8 cellular contexts compared by ENCODE assay signal in the genomic region with DNA sequence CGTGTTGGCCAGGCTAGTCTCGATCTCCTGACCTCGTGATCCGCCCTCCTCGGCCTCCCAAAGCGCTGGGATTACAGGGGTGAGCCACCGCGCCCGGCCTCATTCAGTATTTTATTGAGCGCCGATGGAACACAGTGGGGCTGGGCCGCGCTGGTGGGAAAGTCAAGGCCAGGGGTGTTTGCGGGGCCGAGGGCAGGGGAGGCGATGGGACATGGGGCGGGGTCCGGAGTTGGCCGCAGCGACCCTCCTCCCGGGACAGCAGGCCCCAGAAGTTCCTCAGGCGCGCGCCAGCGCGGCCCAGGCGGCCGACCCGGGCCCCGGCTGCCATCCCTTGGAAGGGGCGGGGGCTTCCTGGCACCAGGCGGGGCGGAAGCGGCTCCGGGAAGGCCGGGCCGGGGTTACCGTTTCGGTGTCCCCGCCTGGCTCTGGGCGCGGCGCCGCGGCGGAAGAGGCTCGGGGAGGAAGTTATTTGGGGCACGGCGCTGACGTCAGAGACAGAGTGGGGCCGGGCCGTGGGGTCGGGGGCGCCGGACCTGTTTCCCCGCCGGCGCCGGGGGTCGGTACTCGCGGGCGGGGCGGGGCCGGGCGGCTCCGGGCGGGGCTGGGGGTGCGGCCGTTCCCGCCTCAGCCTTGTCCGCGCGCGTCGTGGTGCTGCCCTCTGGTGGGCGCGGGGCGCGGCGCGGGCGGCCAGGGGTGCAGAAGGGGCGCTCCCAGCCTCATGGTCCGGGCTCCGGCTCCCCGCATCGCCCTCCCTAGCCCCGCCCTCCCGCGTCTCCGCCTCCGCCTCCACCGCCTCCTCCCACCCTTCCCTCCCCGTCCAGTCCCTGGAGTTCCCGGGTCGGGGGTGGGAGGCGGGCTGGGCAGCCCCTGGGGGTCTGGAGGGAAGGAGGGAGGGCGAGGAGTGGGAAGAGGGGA. TPM values are rescaled to one million over a fixed set of nuclear protein-coding genes. Genes with fewer than 3 reads are reported as not detected.
A peak's percentile ranks its signal among the peaks of the same experiment; 100 is the strongest.
DNase-seq lines count a peak whose midpoint lies in the region; ATAC-seq, FAIRE-seq and TF ChIP-seq lines count a peak whose summit lies in the region.

No MANE protein-coding gene starts in this region.

- H3K9me3 ChIP-seq in kidney (ENCODE audit: control insufficient read depth in 1 of 2, low read length in 2 of 2) = no peaks in the 10 kb centered on the region

- no peak for FAIRE-seq in kidney (lab: Jason Lieb, UNC)

- H3K9me3 Mint-ChIP-seq in WTC11 = no peaks in the 10 kb centered on the region

- H3K4me3 ChIP-seq in AG04449 (ENCODE audit: low read depth, low read length) (peak overlapping the region; percentile 64), kidney (ENCODE audit: low read length in 2 of 2) (peak overlapping the region; percentile 18 to 49)

- no peaks in the 10 kb centered on the region for H3K36me3 ChIP-seq in kidney (ENCODE audit: control insufficient read depth in 1 of 2, insufficient read depth in 2 of 2, low read length in 2 of 2)

- TF ChIP-seq CTCF in AG04449 (IDR thresholded peaks at IDR 0.05; ENCODE audit: insufficient read depth, low read length, missing control alignments) (peak; percentile 61), WTC11 (IDR thresholded peaks at IDR 0.05) (peak; percentile 82), kidney (IDR thresholded peaks at IDR 0.05; ENCODE audit: borderline replicate concordance, extremely low read depth, insufficient read depth) (peak; percentile 83)

- POLR2A ChIA-PET in AG04449 (lab: Yijun Ruan, JAX) = interaction anchor here (0.7 kb wide), 1 partner anchor 39 kb away, joined by 3 read pairs; a partner anchor contains a TSS
- POLR2A ChIA-PET in WTC11 (lab: Charles Lee) = no interaction called here

- peak overlapping the region; percentile 80 for H3K4me3 Mint-ChIP-seq in WTC11

- peaks cover 3% of the 10 kb centered on the region; the same call in 1 of the 2 replicates for H3K4me1 Mint-ChIP-seq in WTC11

- peak overlapping the region; percentile 74; the same call in 1 of the 2 replicates for H3K27ac Mint-ChIP-seq in WTC11

- H3K27me3 Mint-ChIP-seq in WTC11 (ENCODE audit: low read depth) = no peaks in the 10 kb centered on the region; the same call in 1 of the 2 replicates

- intact Hi-C loops in kidney (cut with DNase I) = no loop called here

- ATAC-seq in GM18858 (IDR thresholded peaks at IDR 0.05; ENCODE audit: unreplicated experiment) (peak; percentile 55), HG03066 (IDR thresholded peaks at IDR 0.05; ENCODE audit: low read depth, unreplicated experiment) (peak; percentile 59), WTC11 (peak; percentile 87)

- peak overlapping the region in 1 of 2 donors; percentile 26 for H3K9ac ChIP-seq in kidney (ENCODE audit: low read length in 2 of 2)

- H3K4me1 ChIP-seq in kidney (ENCODE audit: control insufficient read depth in 1 of 2, insufficient read depth in 1 of 2, low read depth in 1 of 2, low read length in 2 of 2) = peaks cover 0 to 4% of the 10 kb centered on the region in 2 donors

- no peaks in the 10 kb centered on the region for H3K36me3 Mint-ChIP-seq in WTC11

- DNase-seq in AG04449 (ENCODE audit: low read depth, low spot score) (peak; percentile 2), NCI-H2171 (lab: John Stamatoyannopoulos, UW) (peak; percentile 95), WTC11 (ENCODE audit: low spot score) (peak; percentile 91), caudate nucleus (lab: John Stamatoyannopoulos, UW) (peak in 50 of 61 donors; percentile 7 to 83 (median 44)), kidney (peak; percentile 96)
- DNase-seq in stimulated activated CD4-positive, alpha-beta T cell treated with anti-CD3 and anti-CD28 coated beads, Interleukin-15, amount 100 ng/mL, for 48 hours (ENCODE audit: low read depth in 2 of 2) = peak; percentile 87

- CTCF ChIA-PET in AG04449 (lab: Yijun Ruan, JAX) (interaction anchor here (0.8 to 1.5 kb wide), 4 partner anchors 8 to 199 kb away, joined by 3 to 6 read pairs (median 4); no protein-coding TSS in a partner anchor), WTC11 (lab: Charles Lee) (interaction anchor here (0.7 to 1.1 kb wide), 2 partner anchors 58 to 117 kb away, joined by 3 to 4 read pairs; no protein-coding TSS in a partner anchor)

- H3K27ac ChIP-seq in caudate nucleus (ENCODE audit: low read depth, low read length) = no peak overlapping the region
- H3K27ac ChIP-seq in kidney (ENCODE audit: low read depth in 2 of 2, low read length in 2 of 2) = peak overlapping the region in 1 of 2 donors; percentile 37

TF ChIP-seq in WTC11, 78 proteins besides CTCF, POLR2A, EP300 and RAD21 (continues in another document):
- TF ChIP-seq ZNF232 (CRISPR knock-in tag; IDR thresholded peaks at IDR 0.05) = no peak
- TF ChIP-seq, protein P1, sequence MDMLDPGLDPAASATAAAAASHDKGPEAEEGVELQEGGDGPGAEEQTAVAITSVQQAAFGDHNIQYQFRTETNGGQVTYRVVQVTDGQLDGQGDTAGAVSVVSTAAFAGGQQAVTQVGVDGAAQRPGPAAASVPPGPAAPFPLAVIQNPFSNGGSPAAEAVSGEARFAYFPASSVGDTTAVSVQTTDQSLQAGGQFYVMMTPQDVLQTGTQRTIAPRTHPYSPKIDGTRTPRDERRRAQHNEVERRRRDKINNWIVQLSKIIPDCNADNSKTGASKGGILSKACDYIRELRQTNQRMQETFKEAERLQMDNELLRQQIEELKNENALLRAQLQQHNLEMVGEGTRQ (CRISPR knock-in tag; IDR thresholded peaks at IDR 0.05) = peak; percentile 26; the same call in 1 of the 2 replicates
- TF ChIP-seq GTF2I (CRISPR knock-in tag; conservative IDR thresholded peaks at IDR 0.05) = no peak
- TF ChIP-seq TEAD4 (CRISPR knock-in tag; IDR thresholded peaks at IDR 0.05) = no peak
- TF ChIP-seq NFE2L1 (CRISPR knock-in tag; IDR thresholded peaks at IDR 0.05) = no peak
- peak; percentile 67; the same call in 1 of the 2 replicates for TF ChIP-seq FOXP1 (CRISPR knock-in tag; IDR thresholded peaks at IDR 0.05; ENCODE audit: borderline replicate concordance)
- TF ChIP-seq, protein P2, sequence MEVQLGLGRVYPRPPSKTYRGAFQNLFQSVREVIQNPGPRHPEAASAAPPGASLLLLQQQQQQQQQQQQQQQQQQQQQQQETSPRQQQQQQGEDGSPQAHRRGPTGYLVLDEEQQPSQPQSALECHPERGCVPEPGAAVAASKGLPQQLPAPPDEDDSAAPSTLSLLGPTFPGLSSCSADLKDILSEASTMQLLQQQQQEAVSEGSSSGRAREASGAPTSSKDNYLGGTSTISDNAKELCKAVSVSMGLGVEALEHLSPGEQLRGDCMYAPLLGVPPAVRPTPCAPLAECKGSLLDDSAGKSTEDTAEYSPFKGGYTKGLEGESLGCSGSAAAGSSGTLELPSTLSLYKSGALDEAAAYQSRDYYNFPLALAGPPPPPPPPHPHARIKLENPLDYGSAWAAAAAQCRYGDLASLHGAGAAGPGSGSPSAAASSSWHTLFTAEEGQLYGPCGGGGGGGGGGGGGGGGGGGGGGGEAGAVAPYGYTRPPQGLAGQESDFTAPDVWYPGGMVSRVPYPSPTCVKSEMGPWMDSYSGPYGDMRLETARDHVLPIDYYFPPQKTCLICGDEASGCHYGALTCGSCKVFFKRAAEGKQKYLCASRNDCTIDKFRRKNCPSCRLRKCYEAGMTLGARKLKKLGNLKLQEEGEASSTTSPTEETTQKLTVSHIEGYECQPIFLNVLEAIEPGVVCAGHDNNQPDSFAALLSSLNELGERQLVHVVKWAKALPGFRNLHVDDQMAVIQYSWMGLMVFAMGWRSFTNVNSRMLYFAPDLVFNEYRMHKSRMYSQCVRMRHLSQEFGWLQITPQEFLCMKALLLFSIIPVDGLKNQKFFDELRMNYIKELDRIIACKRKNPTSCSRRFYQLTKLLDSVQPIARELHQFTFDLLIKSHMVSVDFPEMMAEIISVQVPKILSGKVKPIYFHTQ (CRISPR knock-in tag; IDR thresholded peaks at IDR 0.05) = no peak
- TF ChIP-seq GABPB1 (CRISPR knock-in tag; IDR thresholded peaks at IDR 0.05) = peak; percentile 86
- TF ChIP-seq ZNF121 (CRISPR knock-in tag; IDR thresholded peaks at IDR 0.05) = no peak
- TF ChIP-seq, protein P3, sequence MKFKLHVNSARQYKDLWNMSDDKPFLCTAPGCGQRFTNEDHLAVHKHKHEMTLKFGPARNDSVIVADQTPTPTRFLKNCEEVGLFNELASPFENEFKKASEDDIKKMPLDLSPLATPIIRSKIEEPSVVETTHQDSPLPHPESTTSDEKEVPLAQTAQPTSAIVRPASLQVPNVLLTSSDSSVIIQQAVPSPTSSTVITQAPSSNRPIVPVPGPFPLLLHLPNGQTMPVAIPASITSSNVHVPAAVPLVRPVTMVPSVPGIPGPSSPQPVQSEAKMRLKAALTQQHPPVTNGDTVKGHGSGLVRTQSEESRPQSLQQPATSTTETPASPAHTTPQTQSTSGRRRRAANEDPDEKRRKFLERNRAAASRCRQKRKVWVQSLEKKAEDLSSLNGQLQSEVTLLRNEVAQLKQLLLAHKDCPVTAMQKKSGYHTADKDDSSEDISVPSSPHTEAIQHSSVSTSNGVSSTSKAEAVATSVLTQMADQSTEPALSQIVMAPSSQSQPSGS (CRISPR knock-in tag; IDR thresholded peaks at IDR 0.05; ENCODE audit: borderline replicate concordance, low read depth) = no peak
- no peak for TF ChIP-seq TEAD1 (CRISPR knock-in tag; IDR thresholded peaks at IDR 0.05)
- no peak for TF ChIP-seq RORB (CRISPR knock-in tag; IDR thresholded peaks at IDR 0.05)
- TF ChIP-seq, protein P4, sequence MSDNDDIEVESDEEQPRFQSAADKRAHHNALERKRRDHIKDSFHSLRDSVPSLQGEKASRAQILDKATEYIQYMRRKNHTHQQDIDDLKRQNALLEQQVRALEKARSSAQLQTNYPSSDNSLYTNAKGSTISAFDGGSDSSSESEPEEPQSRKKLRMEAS (CRISPR knock-in tag; IDR thresholded peaks at IDR 0.05) = peak; percentile 15; the same call in 1 of the 2 replicates
- TF ChIP-seq JUN (CRISPR knock-in tag; IDR thresholded peaks at IDR 0.05) = no peak
- TF ChIP-seq NR2C2 (CRISPR knock-in tag; IDR thresholded peaks at IDR 0.05) = no peak
- TF ChIP-seq SP1 (CRISPR knock-in tag; conservative IDR thresholded peaks at IDR 0.05) = peak; percentile 68; the same call in 1 of the 2 replicates
- TF ChIP-seq CREM (CRISPR knock-in tag; IDR thresholded peaks at IDR 0.05) = peak; percentile 85
- TF ChIP-seq FOXK1 (CRISPR knock-in tag; IDR thresholded peaks at IDR 0.05) = no peak

RNA-seq across cellular contexts. Expression of a gene that starts 1.0 kb away (rescaled TPM):
- 5.1 to 5.4 TPM (median 5.1 TPM) in 3 replicates for total RNA-seq in WTC11 (2021)
- 2.1 TPM for total RNA-seq in kidney
- 0.41 TPM for polyA plus RNA-seq in kidney (ENCODE audit: insufficient read depth, low read depth, low replicate concordance)

RNA-seq across cellular contexts. Expression of a gene that starts 31.5 kb away (rescaled TPM):
- 769 to 823 TPM (median 815 TPM) in 3 replicates for total RNA-seq in WTC11 (2021)
- total RNA-seq in kidney = 621 TPM
- polyA plus RNA-seq in kidney (ENCODE audit: insufficient read depth, low read depth, low replicate concordance) = 386 TPM

RNA-seq across cellular contexts. Expression of a gene that starts 38.7 kb away (rescaled TPM):
- 24.8 to 27.8 TPM (median 27.2 TPM) in 3 replicates for total RNA-seq in WTC11 (2021)
- total RNA-seq in kidney = 19.9 TPM
- 12.8 TPM for polyA plus RNA-seq in kidney (ENCODE audit: insufficient read depth, low read depth, low replicate concordance)

RNA-seq across cellular contexts. Expression of a gene that starts 56.1 kb away (rescaled TPM):
- 252 to 267 TPM (median 267 TPM) in 3 replicates for total RNA-seq in WTC11 (2021)
- total RNA-seq in kidney = 226 TPM
- polyA plus RNA-seq in kidney (ENCODE audit: insufficient read depth, low read depth, low replicate concordance) = 836 TPM

Comparison
In these comparisons a context has a peak if more than half of its experiments do, and no peak if none do; other contexts are left out.
1. DNase-seq: peak in every context shown above with its lines; median percentile 96 in kidney; 95 in NCI-H2171; 91 in WTC11; 87 in stimulated activated CD4-positive, alpha-beta T cell treated with anti-CD3 and anti-CD28 coated beads, Interleukin-15, amount 100 ng/mL, for 48 hours; 44 in caudate nucleus; 2 in AG04449.